16 cellular contexts compared by ENCODE assay signal in genomic region chr2:37125404-37125803, GRCh38. TPM values are rescaled to one million over a fixed set of nuclear protein-coding genes. Genes with fewer than 3 reads are reported as not detected.
DNase-seq lines count a peak whose midpoint lies in the region; FAIRE-seq and TF ChIP-seq lines count a peak whose summit lies in the region.
"Had no signal": no experiment of that assay in that cellular context is flagged by ENCODE, and none has a peak within 500 bp of the region (broad histone marks: within the 10 kb centered on the region; RNA-seq: fewer than 3 reads in every experiment).

No MANE protein-coding gene starts in this region.

- H3K27me3 ChIP-seq in bronchial epithelial cell (ENCODE audit: control insufficient read depth, insufficient read depth, low read length): no peaks in the 10 kb centered on the region
- H3K27me3 ChIP-seq: BLaER1 had no signal

- H3K4me3 Mint-ChIP-seq in activated T-cell treated with anti-CD3 and anti-CD28 coated beads, Interleukin-2, amount 50 U/mL, for 24 hours: no peak overlapping the region
- H3K4me3 Mint-ChIP-seq in progenitor cell of endocrine pancreas (ENCODE audit: low read depth): no peak overlapping the region
- H3K4me3 Mint-ChIP-seq: CD14-positive monocyte; CD4-positive, alpha-beta memory T cell; GM23338 had no signal

- no peaks in the 10 kb centered on the region for H3K4me1 Mint-ChIP-seq in activated T-cell treated with anti-CD3 and anti-CD28 coated beads, Interleukin-2, amount 50 U/mL, for 24 hours (ENCODE audit: low read depth)
- H3K4me1 Mint-ChIP-seq in progenitor cell of endocrine pancreas (ENCODE audit: low read depth): no peaks in the 10 kb centered on the region
- H3K4me1 Mint-ChIP-seq: CD14-positive monocyte, GM23338 had no signal

- FAIRE-seq in bronchial epithelial cell (lab: Jason Lieb, UNC): peak; percentile 18
- FAIRE-seq: A549, H54 had no signal

- H3K36me3 Mint-ChIP-seq in activated T-cell treated with anti-CD3 and anti-CD28 coated beads, Interleukin-2, amount 50 U/mL, for 24 hours (ENCODE audit: low read depth): peaks cover 79% of the 10 kb centered on the region
- peaks cover 39% of the 10 kb centered on the region for H3K36me3 Mint-ChIP-seq in progenitor cell of endocrine pancreas (ENCODE audit: insufficient read depth)

- H3K27ac Mint-ChIP-seq in activated T-cell treated with anti-CD3 and anti-CD28 coated beads, Interleukin-2, amount 50 U/mL, for 24 hours: peak overlapping the region; percentile 26
- peak overlapping the region; percentile 69 for H3K27ac Mint-ChIP-seq in progenitor cell of endocrine pancreas
- H3K27ac Mint-ChIP-seq: CD14-positive monocyte, GM23338 had no signal

- H3K36me3 ChIP-seq in bronchial epithelial cell (ENCODE audit: control insufficient read depth, insufficient read depth, low read length): peaks cover 2% of the 10 kb centered on the region

- no peaks in the 10 kb centered on the region for H3K27me3 Mint-ChIP-seq in activated T-cell treated with anti-CD3 and anti-CD28 coated beads, Interleukin-2, amount 50 U/mL, for 24 hours
- H3K27me3 Mint-ChIP-seq in progenitor cell of endocrine pancreas: no peaks in the 10 kb centered on the region
- H3K27me3 Mint-ChIP-seq: CD4-positive, alpha-beta memory T cell had no signal

- TF ChIP-seq CTCF in bronchial epithelial cell (IDR thresholded peaks at IDR 0.05; ENCODE audit: insufficient read depth, low read length, severe bottlenecking): no peak
- TF ChIP-seq CTCF in progenitor cell of endocrine pancreas (IDR thresholded peaks at IDR 0.05; ENCODE audit: unreplicated experiment): no peak

- no peaks in the 10 kb centered on the region for H3K9me3 Mint-ChIP-seq in activated T-cell treated with anti-CD3 and anti-CD28 coated beads, Interleukin-2, amount 50 U/mL, for 24 hours
- H3K9me3 Mint-ChIP-seq in progenitor cell of endocrine pancreas (ENCODE audit: low read depth): no peaks in the 10 kb centered on the region
- H3K9me3 Mint-ChIP-seq: GM23338 had no signal

- DNase-seq in activated T-cell treated with anti-CD3 and anti-CD28 coated beads, Interleukin-2, amount 50 U/mL, for 24 hours: no peak
- DNase-seq in activated T-cell treated with anti-CD3 and anti-CD28 coated beads for 4 hours (no peak), bronchial epithelial cell (ENCODE audit: low read depth) (no peak), progenitor cell of endocrine pancreas (ENCODE audit: low spot score, unreplicated experiment) (no peak), T-helper 2 cell (no peak), NOMO-1 treated with DMSO at 0.1 percent for 48 hours (lab: John Stamatoyannopoulos, UW; ENCODE audit: unreplicated experiment) (no peak)
- DNase-seq in stimulated activated CD4-positive, alpha-beta T cell treated with anti-CD3 and anti-CD28 coated beads, Interleukin-4, amount 100 ng/mL, for 1 hour: no peak
- DNase-seq: CD4-positive, alpha-beta memory T cell; DMS79 treated with DMSO at 0.1 percent for 48 hours; GF-D8; HCEC 1CT had no signal

- H3K4me3 ChIP-seq in bronchial epithelial cell (ENCODE audit: low read depth, low read length): no peak overlapping the region
- H3K4me3 ChIP-seq: A549, BLaER1, GM23338 had no signal

RNA-seq across cellular contexts. Expression of gene EIF2AK2, which starts 31.4 kb away (rescaled TPM):
- 10.5 and 11.1 TPM in 2 replicates for total RNA-seq in bronchial epithelial cell
- 34.7 and 36.5 TPM in 2 replicates for total RNA-seq in progenitor cell of endocrine pancreas

RNA-seq across cellular contexts. Expression of gene GPATCH11, which starts 41.1 kb away (rescaled TPM):
- 3.7 and 3.8 TPM in 2 replicates for total RNA-seq in bronchial epithelial cell
- 4.3 and 4.4 TPM in 2 replicates for total RNA-seq in progenitor cell of endocrine pancreas

RNA-seq across cellular contexts. Expression of gene HEATR5B, which starts 41.2 kb away (rescaled TPM):
- 20.4 and 23.4 TPM in 2 replicates for total RNA-seq in bronchial epithelial cell
- 22.0 and 22.2 TPM in 2 replicates for total RNA-seq in progenitor cell of endocrine pancreas
